ENCODE assay signal across 18 cellular contexts in genomic region chr2:49044265-49044664, GRCh38.
"Had no signal": no experiment of that assay in that cellular context is flagged by ENCODE, and none has a peak within 500 bp of the region (broad histone marks: within the 10 kb centered on the region; RNA-seq: fewer than 3 reads in every experiment).

No MANE protein-coding gene starts in this region.

- H3K4me1 ChIP-seq: body of pancreas, upper lobe of right lung had no signal

- H3K9me3 ChIP-seq: body of pancreas, ovary, testis, upper lobe of right lung had no signal

- H3K9me3 Mint-ChIP-seq: activated CD4-positive, alpha-beta T cell treated with anti-CD3 and anti-CD28 coated beads, Interleukin-2, amount 10 ng/mL, durations not matched to agents 7 days and 5 days; activated T-cell treated with anti-CD3 and anti-CD28 coated beads, Interleukin-2, amount 50 U/mL, for 24 hours; activated T-helper 2 cell treated with anti-CD3 and anti-CD28 coated beads, Interferon-gamma antibody, Interleukin-2, Interleukin-4, amounts not matched to agents 10 μg/mL and 5 μg/mL and 100 μg/mL, durations not matched to agents 14 hours and 24 hours and 36 hours had no signal

- H3K36me3 ChIP-seq: ovary, upper lobe of right lung had no signal

- H3K4me1 Mint-ChIP-seq: activated CD4-positive, alpha-beta T cell treated with anti-CD3 and anti-CD28 coated beads, Interleukin-2, amount 10 ng/mL, durations not matched to agents 7 days and 5 days; stimulated activated effector memory CD8-positive, alpha-beta T cell treated with anti-CD3 and anti-CD28 coated beads, Interleukin-12 subunit alpha, Interleukin-12 subunit beta, amount 100 ng/mL, for 72 hours had no signal

- H3K27ac Mint-ChIP-seq: activated CD4-positive, alpha-beta T cell treated with anti-CD3 and anti-CD28 coated beads, Interleukin-2, amount 10 ng/mL, durations not matched to agents 7 days and 5 days; activated CD8-positive, alpha-beta T cell treated with anti-CD3 and anti-CD28 coated beads, Interleukin-2, amount 10 ng/mL, durations not matched to agents 7 days and 5 days; activated naive CD4-positive, alpha-beta T cell treated with anti-CD3 and anti-CD28 coated beads for 36 hours; activated T-cell treated with anti-CD3 and anti-CD28 coated beads, Interleukin-2, amount 50 U/mL, for 24 hours; activated T-helper 2 cell treated with anti-CD3 and anti-CD28 coated beads, Interferon-gamma antibody, Interleukin-2, Interleukin-4, amounts not matched to agents 10 μg/mL and 5 μg/mL and 100 μg/mL, durations not matched to agents 14 hours and 24 hours and 36 hours; stimulated activated effector memory CD8-positive, alpha-beta T cell treated with anti-CD3 and anti-CD28 coated beads, Interleukin-12 subunit alpha, Interleukin-12 subunit beta, amount 100 ng/mL, for 72 hours had no signal

- H3K4me3 ChIP-seq: body of pancreas, dorsolateral prefrontal cortex, ovary, testis, upper lobe of right lung had no signal

- H3K36me3 Mint-ChIP-seq: stimulated activated effector memory CD8-positive, alpha-beta T cell treated with anti-CD3 and anti-CD28 coated beads, Interleukin-12 subunit alpha, Interleukin-12 subunit beta, amount 100 ng/mL, for 72 hours had no signal

- H3K27ac ChIP-seq: body of pancreas, ovary, testis, upper lobe of right lung had no signal

- H3K27me3 Mint-ChIP-seq: activated CD4-positive, alpha-beta T cell treated with anti-CD3 and anti-CD28 coated beads, Interleukin-2, amount 10 ng/mL, durations not matched to agents 7 days and 5 days; activated T-cell treated with anti-CD3 and anti-CD28 coated beads, Interleukin-2, amount 50 U/mL, for 24 hours had no signal

- H3K27me3 ChIP-seq: body of pancreas, ovary, testis, upper lobe of right lung had no signal

- H3K4me3 Mint-ChIP-seq: activated CD4-positive, alpha-beta T cell treated with anti-CD3 and anti-CD28 coated beads, Interleukin-2, amount 10 ng/mL, durations not matched to agents 7 days and 5 days; activated CD8-positive, alpha-beta T cell treated with anti-CD3 and anti-CD28 coated beads, Interleukin-2, amount 10 ng/mL, durations not matched to agents 7 days and 5 days; activated naive CD4-positive, alpha-beta T cell treated with anti-CD3 and anti-CD28 coated beads for 36 hours; activated T-cell treated with anti-CD3 and anti-CD28 coated beads, Interleukin-2, amount 50 U/mL, for 24 hours; stimulated activated effector memory CD8-positive, alpha-beta T cell treated with anti-CD3 and anti-CD28 coated beads, Interleukin-12 subunit alpha, Interleukin-12 subunit beta, amount 100 ng/mL, for 72 hours had no signal

- DNase-seq: activated CD4-positive, alpha-beta T cell treated with anti-CD3 and anti-CD28 coated beads, Interleukin-2, amount 10 ng/mL, durations not matched to agents 7 days and 5 days; activated CD8-positive, alpha-beta T cell treated with anti-CD3 and anti-CD28 coated beads, Interleukin-2, amount 10 ng/mL, durations not matched to agents 7 days and 5 days; activated naive CD4-positive, alpha-beta T cell treated with anti-CD3 and anti-CD28 coated beads for 36 hours; activated T-cell treated with anti-CD3 and anti-CD28 coated beads, Interleukin-2, amount 50 U/mL, for 24 hours; body of pancreas; caudate nucleus; dorsolateral prefrontal cortex; foreskin fibroblast; islet precursor cell; ovary; stimulated activated CD4-positive, alpha-beta T cell treated with anti-CD3 and anti-CD28 coated beads, Interleukin-4, amount 100 ng/mL, for 24 hours; T1000; upper lobe of right lung had no signal

- ATAC-seq: activated CD4-positive, CD25-positive, alpha-beta regulatory T cell treated with anti-CD3 and anti-CD28 coated beads, Interleukin-2, amount 50 U/mL, for 24 hours; activated CD8-positive, alpha-beta T cell treated with anti-CD3 and anti-CD28 coated beads, Interleukin-2, amount 10 ng/mL, durations not matched to agents 7 days and 5 days; body of pancreas; left lobe of liver; stimulated activated effector memory CD8-positive, alpha-beta T cell treated with anti-CD3 and anti-CD28 coated beads, Interleukin-12 subunit alpha, Interleukin-12 subunit beta, amount 100 ng/mL, for 72 hours; upper lobe of right lung had no signal
